18 cellular contexts compared by ENCODE assay signal in genomic region chr1:115199416-115200132, GRCh38.
DNase-seq lines count a peak whose midpoint lies in the region; ATAC-seq and TF ChIP-seq lines count a peak whose summit lies in the region.
"Had no signal": no experiment of that assay in that cellular context is flagged by ENCODE, and none has a peak within 500 bp of the region (broad histone marks: within the 10 kb centered on the region; RNA-seq: fewer than 3 reads in every experiment).

No MANE protein-coding gene starts in this region.

- DNase-seq in Right ventricle myocardium superior (no peak), left cardiac atrium (no peak), adipocyte (ENCODE audit: low read depth) (no peak), fibroblast of villous mesenchyme (ENCODE audit: low read depth) (peak; percentile 58), uterus (no peak), MM.1S (no peak), CD1c-positive myeloid dendritic cell (ENCODE audit: extremely low spot score) (no peak), medulla oblongata (ENCODE audit: extremely low spot score) (no peak)
- DNase-seq: 8988T; CD4-positive, CD25-positive, alpha-beta regulatory T cell; COR-L47; DND-41; KBM-7; NCI-H187; NCI-H2107; NCI-H2227 treated with DMSO at 0.1 percent for 48 hours; NCI-H526 had no signal

- H3K27me3 ChIP-seq in adipocyte (replicated peaks; ENCODE audit: control insufficient read depth, insufficient read depth, low read length), result no peaks in the 10 kb centered on the region
- H3K27me3 ChIP-seq in uterus, result no peaks in the 10 kb centered on the region
- H3K27me3 ChIP-seq in MM.1S (replicated peaks; ENCODE audit: insufficient read depth, low read length), result no peaks in the 10 kb centered on the region

- H3K4me3 ChIP-seq in adipocyte (ENCODE audit: low read length) (no peak overlapping the region), fibroblast of villous mesenchyme (ENCODE audit: low read depth, low read length) (no peak overlapping the region), uterus (no peak overlapping the region), MM.1S (ENCODE audit: low read length) (no peak overlapping the region)

- H3K27ac ChIP-seq in uterus, result peak overlapping the region; percentile 3 to 21
- no peak overlapping the region for H3K27ac ChIP-seq in MM.1S (ENCODE audit: low read length)

- H3K9me2 ChIP-seq in MM.1S (replicated peaks; ENCODE audit: insufficient read depth, low read length), result no peaks in the 10 kb centered on the region

- H3K79me2 ChIP-seq in MM.1S (ENCODE audit: low read length), result no peaks in the 10 kb centered on the region

- H3K9me3 ChIP-seq in adipocyte (ENCODE audit: control insufficient read depth, low read length), result peaks cover 20% of the 10 kb centered on the region
- H3K9me3 ChIP-seq in uterus, result peaks cover 0 to 5% of the 10 kb centered on the region in 2 donors
- no peaks in the 10 kb centered on the region for H3K9me3 ChIP-seq in MM.1S (replicated peaks; ENCODE audit: insufficient read depth, low read length)

- H2AFZ ChIP-seq in MM.1S (ENCODE audit: low read length), result no peak overlapping the region

- peaks cover 23% of the 10 kb centered on the region for H3K4me1 ChIP-seq in adipocyte (ENCODE audit: control insufficient read depth, insufficient read depth, low read length)
- peaks cover 0 to 3% of the 10 kb centered on the region in 2 donors for H3K4me1 ChIP-seq in uterus
- no peaks in the 10 kb centered on the region for H3K4me1 ChIP-seq in MM.1S (ENCODE audit: low read length)

- TF ChIP-seq CTCF in fibroblast of villous mesenchyme (IDR thresholded peaks at IDR 0.05; ENCODE audit: insufficient read depth, low read depth, low read length) (no peak), uterus (IDR thresholded peaks at IDR 0.05) (no peak), MM.1S (IDR thresholded peaks at IDR 0.05; ENCODE audit: low read length) (no peak)

- H3K9ac ChIP-seq in adipocyte (ENCODE audit: low read length) (peak overlapping the region; percentile 44), MM.1S (ENCODE audit: low read length) (no peak overlapping the region)

- no peaks in the 10 kb centered on the region for H4K20me1 ChIP-seq in MM.1S (ENCODE audit: insufficient read depth, low read length)

- no peaks in the 10 kb centered on the region for H3F3A ChIP-seq in MM.1S (ENCODE audit: insufficient read depth, low read length)

- ATAC-seq in Right ventricle myocardium superior (ENCODE audit: poor library complexity), result peak; percentile 39
- no peak for ATAC-seq in left cardiac atrium
- ATAC-seq: Panc1 had no signal

- H3K4me2 ChIP-seq in MM.1S (ENCODE audit: low read depth, low read length), result no peak overlapping the region

- TF ChIP-seq POLR2A in uterus (IDR thresholded peaks at IDR 0.05), result no peak

- intact Hi-C loops in Right ventricle myocardium superior (cut with DNase I), result no loop called here
- intact Hi-C loops in left cardiac atrium (cut with DNase I), result no loop called here
- intact Hi-C loops in uterus (cut with DNase I; ENCODE audit: low total_unique reads), result no loop called here

- H3K36me3 ChIP-seq in adipocyte (ENCODE audit: control insufficient read depth, insufficient read depth, low read length, severe bottlenecking), result no peaks in the 10 kb centered on the region
- H3K36me3 ChIP-seq in uterus, result no peaks in the 10 kb centered on the region
- no peaks in the 10 kb centered on the region for H3K36me3 ChIP-seq in MM.1S (replicated peaks; ENCODE audit: insufficient read depth, low read length)
